In genomic region chr11:92954003-92954402, GRCh38 we compare ENCODE assay signal across 28 cellular contexts. TPM values are rescaled to one million over a fixed set of nuclear protein-coding genes. Genes with fewer than 3 reads are reported as not detected.
"Had no signal": no experiment of that assay in that cellular context is flagged by ENCODE, and none has a peak within 500 bp of the region (broad histone marks: within the 10 kb centered on the region; RNA-seq: fewer than 3 reads in every experiment).

No MANE protein-coding gene starts in this region.

- H3K27ac ChIP-seq: epithelial cell of prostate, esophagus muscularis mucosa, gastrocnemius medialis, heart right ventricle, left ventricle myocardium inferior, lower lobe of right lung, spleen, tibial artery, upper lobe of right lung, vagina had no signal

- H3K4me3 ChIP-seq: esophagus muscularis mucosa, gastrocnemius medialis, heart right ventricle, left ventricle myocardium inferior, lower lobe of right lung, spleen, tibial artery, upper lobe of right lung, vagina had no signal

- H3K27me3 ChIP-seq: esophagus muscularis mucosa, gastrocnemius medialis, spleen, tibial artery, upper lobe of right lung, vagina had no signal

- H3K36me3 ChIP-seq: esophagus muscularis mucosa, gastrocnemius medialis, heart right ventricle, left ventricle myocardium inferior, lower lobe of right lung, spleen, tibial artery, upper lobe of right lung, vagina had no signal

- H3K4me1 ChIP-seq: esophagus muscularis mucosa, gastrocnemius medialis, heart right ventricle, left ventricle myocardium inferior, lower lobe of right lung, spleen, tibial artery, upper lobe of right lung, vagina had no signal

- H3K9me3 ChIP-seq: gastrocnemius medialis, lower lobe of right lung, tibial artery, upper lobe of right lung, vagina had no signal

- ATAC-seq: effector memory CD8-positive, alpha-beta T cell; gastrocnemius medialis; heart right ventricle; lower lobe of right lung; natural killer cell; sciatic nerve; stimulated activated memory B cell treated with anti-CD40 and anti-IgM and Interleukin-4, amounts not matched to agents 10 μg/mL and 1 μg/mL and 100 μg/mL, for 72 hours; upper lobe of right lung had no signal

- DNase-seq: effector memory CD8-positive, alpha-beta T cell; gastrocnemius medialis; heart right ventricle; hypothalamus; islet precursor cell; left ventricle myocardium inferior; lower lobe of right lung; natural killer cell; posterior cingulate gyrus; spleen; stimulated activated CD4-positive, alpha-beta T cell treated with anti-CD3 and anti-CD28 coated beads, Interleukin-15, amount 100 ng/mL, for 24 hours; stimulated activated CD4-positive, alpha-beta T cell treated with anti-CD3 and anti-CD28 coated beads, Interleukin-1b, Interleukin-23, amount 100 ng/mL, for 48 hours; stimulated activated CD4-positive, alpha-beta T cell treated with anti-CD3 and anti-CD28 coated beads, Interleukin-4, amount 100 ng/mL, for 24 hours; tibial artery; upper lobe of right lung had no signal

RNA-seq across cellular contexts. Expression of gene MTNR1B, which starts 15.4 kb away (rescaled TPM):
- total RNA-seq: esophagus muscularis mucosa, fibroblast of villous mesenchyme, gastrocnemius medialis, heart right ventricle, left ventricle myocardium inferior, lower lobe of right lung, mesothelial cell of epicardium, mucosa of gallbladder, myocyte, natural killer cell, neural crest cell, pulmonary artery endothelial cell, sciatic nerve, skeletal muscle tissue, spleen, temporal lobe, upper lobe of right lung, vagina had no signal
- polyA plus RNA-seq: heart right ventricle, spleen had no signal
